8 cellular contexts compared by ENCODE assay signal in the genomic region with DNA sequence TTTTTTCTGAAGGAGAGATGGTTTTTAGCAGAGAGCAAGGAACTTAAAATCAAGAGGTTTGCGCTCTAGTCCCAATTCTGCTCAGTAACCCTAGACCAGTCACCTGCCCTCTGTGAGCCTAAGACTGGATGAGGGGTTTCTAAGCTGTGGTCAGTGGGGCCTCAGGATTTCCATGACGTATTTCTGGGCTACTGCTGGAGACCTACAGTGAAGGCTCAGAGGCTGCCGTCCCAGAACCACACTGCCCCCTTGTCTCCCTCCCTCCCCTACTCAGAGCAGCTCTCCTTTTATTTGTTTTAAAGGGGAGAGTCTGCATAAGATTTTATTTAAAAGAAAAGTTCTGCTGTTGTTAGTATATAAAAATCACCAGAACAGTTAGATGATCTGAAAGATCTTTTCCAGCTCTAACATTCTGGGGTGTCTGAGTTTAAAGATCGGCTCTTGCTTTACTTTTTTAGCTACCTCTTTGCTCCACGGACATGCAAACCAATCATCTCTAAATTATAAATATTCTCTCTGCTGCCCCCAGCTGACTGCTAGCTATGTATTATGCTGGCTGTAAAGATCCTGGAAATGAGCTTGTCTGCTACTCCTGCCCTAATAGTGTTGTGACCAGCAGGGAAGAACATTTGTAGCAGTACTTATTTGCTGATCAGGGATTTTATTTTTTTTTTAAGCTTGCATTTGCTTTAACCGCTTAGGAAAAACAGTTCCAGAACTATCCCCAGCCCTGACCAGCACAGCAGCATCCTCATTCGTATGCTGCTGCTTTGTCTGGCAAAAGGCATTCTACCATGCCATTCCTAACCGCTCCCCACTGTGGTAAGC. TPM values are rescaled to one million over a fixed set of nuclear protein-coding genes. Genes with fewer than 3 reads are reported as not detected.
DNase-seq lines count a peak whose midpoint lies in the region; ATAC-seq, FAIRE-seq and TF ChIP-seq lines count a peak whose summit lies in the region.

No MANE protein-coding gene starts in this region.

- H3K4me3 Mint-ChIP-seq in naive thymus-derived CD4-positive, alpha-beta T cell: peak overlapping the region in 9 of 10 donors; percentile 26 to 77 (median 70)

- H3K27ac ChIP-seq in SJCRH30 (no peak overlapping the region), endothelial cell of umbilical vein (ENCODE audit: insufficient read depth, low read depth, low read length) (no peak overlapping the region)
- H3K27ac ChIP-seq in naive thymus-derived CD4-positive, alpha-beta T cell (ENCODE audit: low read depth, low read length): no peak overlapping the region

- peak overlapping the region in 5 of 9 donors; percentile 7 to 58 (median 23) for H3K27ac Mint-ChIP-seq in naive thymus-derived CD4-positive, alpha-beta T cell

- H3K9me1 ChIP-seq in endothelial cell of umbilical vein (replicated peaks; ENCODE audit: control insufficient read depth, extremely low read depth, insufficient read depth, low read length): no peaks in the 10 kb centered on the region

- H3K79me2 ChIP-seq in endothelial cell of umbilical vein (ENCODE audit: control insufficient read depth, insufficient read depth, low read length): no peaks in the 10 kb centered on the region

- CTCF ChIA-PET in endothelial cell of umbilical vein (lab: Charles Lee): interaction anchor here (0.8 to 9.0 kb wide), 30 partner anchors 9 to 962 kb away, joined by 3 to 228 read pairs (median 4); a partner anchor contains a TSS
- CTCF ChIA-PET in naive thymus-derived CD4-positive, alpha-beta T cell (lab: Charles Lee): interaction anchor here (0.6 to 2.2 kb wide), 9 partner anchors 9 to 316 kb away, joined by 3 to 26 read pairs (median 6); a partner anchor contains a TSS

- peak; percentile 56 for DNase-seq in NCI-H2107 treated with DMSO at 0.1 percent for 48 hours (lab: John Stamatoyannopoulos, UW; ENCODE audit: unreplicated experiment)
- DNase-seq in NCI-H2107 (lab: John Stamatoyannopoulos, UW): no peak
- DNase-seq in HuH-7 (ENCODE audit: low spot score): peak; percentile 43
- DNase-seq in SJCRH30: peak; percentile 40 to 70
- peak; percentile 70 for DNase-seq in endothelial cell of umbilical vein (ENCODE audit: low read depth, low spot score)
- peak in 1 of 9 donors; percentile 28 for DNase-seq in naive thymus-derived CD4-positive, alpha-beta T cell

- no peak overlapping the region for H3K9ac ChIP-seq in endothelial cell of umbilical vein (replicated peaks; ENCODE audit: extremely low read depth, insufficient read depth, low read length)

- peak overlapping the region; percentile 60 for H2AFZ ChIP-seq in endothelial cell of umbilical vein (ENCODE audit: low read depth, low read length)

- dilution Hi-C loops in endothelial cell of umbilical vein (cut with MboI; ENCODE audit: extremely low pct_ligation_motif_present, low sequenced_read_pairs): no loop called here

- no peaks in the 10 kb centered on the region for H3K4me1 ChIP-seq in SJCRH30
- no peaks in the 10 kb centered on the region for H3K4me1 ChIP-seq in endothelial cell of umbilical vein (ENCODE audit: control insufficient read depth, extremely low read depth, insufficient read depth, low read length)
- no peaks in the 10 kb centered on the region for H3K4me1 ChIP-seq in naive thymus-derived CD4-positive, alpha-beta T cell (ENCODE audit: control insufficient read depth in 2 of 2, insufficient read depth in 2 of 2, low read length in 2 of 2)

- intact Hi-C loops in endothelial cell of umbilical vein (cut with micrococcal nuclease): no loop called here
- intact Hi-C loops in naive thymus-derived CD4-positive, alpha-beta T cell (cut with micrococcal nuclease): loop anchor here in 1 of 2 donors (10.0 kb wide), 1 partner anchor 977 kb away; a partner anchor contains a TSS

- POLR2A ChIA-PET in endothelial cell of umbilical vein (lab: Charles Lee): interaction anchor here (0.9 kb wide), 1 partner anchor 111 kb away, joined by 3 read pairs; no protein-coding TSS in a partner anchor
- POLR2A ChIA-PET in naive thymus-derived CD4-positive, alpha-beta T cell (lab: Charles Lee): interaction anchor here (0.6 to 1.4 kb wide), 4 partner anchors 9 to 213 kb away, joined by 3 to 9 read pairs (median 4); a partner anchor contains a TSS

- no peaks in the 10 kb centered on the region for H3K9me3 Mint-ChIP-seq in naive thymus-derived CD4-positive, alpha-beta T cell

- peaks cover 0 to 9% (median 4%) of the 10 kb centered on the region in 5 donors for H3K27me3 Mint-ChIP-seq in naive thymus-derived CD4-positive, alpha-beta T cell

- H3K36me3 ChIP-seq in SJCRH30 (no peaks in the 10 kb centered on the region), endothelial cell of umbilical vein (ENCODE audit: control insufficient read depth in 2 of 2, extremely low read depth in 1 of 2, insufficient read depth in 2 of 2, low read length in 2 of 2) (no peaks in the 10 kb centered on the region)
- no peaks in the 10 kb centered on the region for H3K36me3 ChIP-seq in naive thymus-derived CD4-positive, alpha-beta T cell (ENCODE audit: control insufficient read depth in 2 of 3, insufficient read depth in 3 of 3, low read length in 3 of 3)

- no peaks in the 10 kb centered on the region for H4K20me1 ChIP-seq in endothelial cell of umbilical vein (replicated peaks; ENCODE audit: control insufficient read depth, extremely low read depth, insufficient read depth, low read length)

- ATAC-seq in naive thymus-derived CD4-positive, alpha-beta T cell: peak; percentile 65
- no peak for ATAC-seq in HG03521 (IDR thresholded peaks at IDR 0.05; ENCODE audit: unreplicated experiment)
- no peak for ATAC-seq in HG03139 (IDR thresholded peaks at IDR 0.05; ENCODE audit: unreplicated experiment)

- no peak for TF ChIP-seq POLR2A in endothelial cell of umbilical vein (IDR thresholded peaks at IDR 0.05; ENCODE audit: low read depth, low read length)

- H3K27me3 ChIP-seq in SJCRH30: no peaks in the 10 kb centered on the region
- no peaks in the 10 kb centered on the region for H3K27me3 ChIP-seq in endothelial cell of umbilical vein (ENCODE audit: control insufficient read depth in 2 of 2, insufficient read depth in 2 of 2, low read length in 2 of 2)
- peaks cover 0 to 3% of the 10 kb centered on the region in 2 donors for H3K27me3 ChIP-seq in naive thymus-derived CD4-positive, alpha-beta T cell (ENCODE audit: control insufficient read depth in 2 of 2, insufficient read depth in 2 of 2, low read length in 2 of 2)

- BruUV-seq in endothelial cell of umbilical vein (replicated peaks; lab: Mats Ljungman, UMichigan): no TSS peak

- H3K4me2 ChIP-seq in endothelial cell of umbilical vein (ENCODE audit: insufficient read depth, low read length): peak overlapping the region; percentile 44

- FAIRE-seq in endothelial cell of umbilical vein (lab: Jason Lieb, UNC): peak; percentile 66

- no peaks in the 10 kb centered on the region for H3K36me3 Mint-ChIP-seq in naive thymus-derived CD4-positive, alpha-beta T cell

- H3K9me3 ChIP-seq in SJCRH30 (replicated peaks) (no peaks in the 10 kb centered on the region), endothelial cell of umbilical vein (replicated peaks; ENCODE audit: control insufficient read depth, insufficient read depth, low read length) (no peaks in the 10 kb centered on the region)
- no peaks in the 10 kb centered on the region for H3K9me3 ChIP-seq in naive thymus-derived CD4-positive, alpha-beta T cell (ENCODE audit: control insufficient read depth in 2 of 3, low read length in 3 of 3)

- peak overlapping the region; percentile 48 for H3K4me3 ChIP-seq in SJCRH30
- H3K4me3 ChIP-seq in endothelial cell of umbilical vein (replicated peaks in 1 of 3; ENCODE audit: insufficient read depth in 1 of 3, low read depth in 1 of 3, low read length in 3 of 3): peak overlapping the region in 1 of 3 experiments; percentile 21
- H3K4me3 ChIP-seq in naive thymus-derived CD4-positive, alpha-beta T cell (ENCODE audit: low read length): no peak overlapping the region

- TF ChIP-seq CTCF in endothelial cell of umbilical vein (IDR thresholded peaks at IDR 0.05; ENCODE audit: extremely low read depth in 1 of 2, insufficient read depth in 1 of 2, low read depth in 1 of 2, low read length in 2 of 2): peak; percentile 14 to 23

- H3K4me1 Mint-ChIP-seq in naive thymus-derived CD4-positive, alpha-beta T cell: peaks cover 0 to 6% (median 0%) of the 10 kb centered on the region in 7 donors

TF ChIP-seq in endothelial cell of umbilical vein, 7 proteins besides CTCF, POLR2A, EP300 and RAD21:
- no peak for TF ChIP-seq GATA2 (IDR thresholded peaks at IDR 0.05; ENCODE audit: insufficient read depth, insufficient read length, low read depth, low read length)
- TF ChIP-seq MYC (IDR thresholded peaks at IDR 0.05; ENCODE audit: low read depth, low read length): no peak
- no peak for TF ChIP-seq JUN (IDR thresholded peaks at IDR 0.05; ENCODE audit: borderline replicate concordance, insufficient read depth, insufficient read length, low read depth)
- TF ChIP-seq FOS (IDR thresholded peaks at IDR 0.05; ENCODE audit: borderline replicate concordance, insufficient read depth, low read length): no peak
- no peak for TF ChIP-seq POLR2AphosphoS5 (IDR thresholded peaks at IDR 0.05; ENCODE audit: insufficient read depth, low read depth, low read length)
- TF ChIP-seq EZH2 (IDR thresholded peaks at IDR 0.05; ENCODE audit: borderline replicate concordance, low read depth, low read length, severe bottlenecking): no peak
- TF ChIP-seq, protein P1, sequence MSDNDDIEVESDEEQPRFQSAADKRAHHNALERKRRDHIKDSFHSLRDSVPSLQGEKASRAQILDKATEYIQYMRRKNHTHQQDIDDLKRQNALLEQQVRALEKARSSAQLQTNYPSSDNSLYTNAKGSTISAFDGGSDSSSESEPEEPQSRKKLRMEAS (IDR thresholded peaks at IDR 0.05; ENCODE audit: insufficient read depth, insufficient read length): no peak

RNA-seq across cellular contexts. Expression of a gene that starts 28.6 kb away (rescaled TPM):
- total RNA-seq in SJCRH30 (2014; rRNA removed; shearing (Covaris generic)): 146 and 160 TPM in 2 replicates
- 140 TPM in 2 replicates for total RNA-seq in endothelial cell of umbilical vein
- polyA plus RNA-seq in endothelial cell of umbilical vein: 191 and 210 TPM in 2 replicates
- polyA plus RNA-seq in endothelial cell of umbilical vein (2011; cell fraction: cytosol; rRNA removed): 343 and 356 TPM in 2 replicates
- 127 and 147 TPM in 2 replicates for polyA plus RNA-seq in endothelial cell of umbilical vein (2011; cell fraction: nucleus; rRNA removed)
- 140 and 175 TPM in 2 replicates for polyA plus RNA-seq in endothelial cell of umbilical vein (2012)
- polyA minus RNA-seq in endothelial cell of umbilical vein: 82.7 and 87.0 TPM in 2 replicates
- polyA minus RNA-seq in endothelial cell of umbilical vein (2011; cell fraction: cytosol; rRNA and poly(A)+ RNA removed): 186 TPM
- polyA minus RNA-seq in endothelial cell of umbilical vein (2011; cell fraction: nucleus; rRNA and poly(A)+ RNA removed): 38.2 and 42.2 TPM in 2 replicates
- 100 to 1,000 TPM in 1 of 5 experiments, 10 to 100 TPM in 4; 63.4 to 126 (median 76.2) TPM for total RNA-seq in naive thymus-derived CD4-positive, alpha-beta T cell
- 100 to 1,000 TPM; 155 to 277 TPM for polyA plus RNA-seq in naive thymus-derived CD4-positive, alpha-beta T cell
